14 cellular contexts compared by ENCODE assay signal in genomic region chr6:19159087-19159486, GRCh38.
DNase-seq lines count a peak whose midpoint lies in the region; ATAC-seq and TF ChIP-seq lines count a peak whose summit lies in the region.
"Had no signal": no experiment of that assay in that cellular context is flagged by ENCODE, and none has a peak within 500 bp of the region (broad histone marks: within the 10 kb centered on the region; RNA-seq: fewer than 3 reads in every experiment).

No MANE protein-coding gene starts in this region.

- ATAC-seq in HG02571 (IDR thresholded peaks at IDR 0.05; ENCODE audit: unreplicated experiment), result no peak

- DNase-seq in EH (ENCODE audit: low read depth), result peak; percentile 72
- DNase-seq in astrocyte of the hippocampus (ENCODE audit: low read depth, low spot score), result peak; percentile 54
- DNase-seq in fibroblast of villous mesenchyme (ENCODE audit: low read depth), result peak; percentile 41
- peak; percentile 38 for DNase-seq in retinal pigment epithelial cell (ENCODE audit: low read depth)
- DNase-seq in ACHN, result no peak
- DNase-seq in SIG-M5 treated with dmso at 0.1 percent for 504 hours (lab: John Stamatoyannopoulos, UW; ENCODE audit: unreplicated experiment), result no peak
- DNase-seq: CD8-positive, alpha-beta memory T cell; DMS 273 treated with DMSO at 0.1 percent for 48 hours; NCI-H1436 treated with DMSO at 0.1 percent for 48 hours; NCI-H2081; SIG-M5 had no signal

- in situ Hi-C loops in ACHN (cut with HindIII; ENCODE audit: low pct_ligation_motif_present, low pct_unique_long_range_greater_than_20kb, low sequenced_read_pairs), result no loop called here

- H3K4me3 ChIP-seq in fibroblast of villous mesenchyme (ENCODE audit: low read depth, low read length) (no peak overlapping the region), retinal pigment epithelial cell (ENCODE audit: low read length) (no peak overlapping the region)
- H3K4me3 ChIP-seq: BLaER1, HAP-1 had no signal

- no peak for TF ChIP-seq CTCF in fibroblast of villous mesenchyme (IDR thresholded peaks at IDR 0.05; ENCODE audit: insufficient read depth, low read depth, low read length)
- no peak for TF ChIP-seq CTCF in retinal pigment epithelial cell (conservative IDR thresholded peaks at IDR 0.05; ENCODE audit: low read depth, low read length)

Comparison
In these comparisons a context has a peak if more than half of its experiments do, and no peak if none do; other contexts are left out.
1. DNase-seq: peak in EH (single experiment), astrocyte of the hippocampus (single experiment), fibroblast of villous mesenchyme (single experiment) and retinal pigment epithelial cell (single experiment); none in ACHN (single experiment) and SIG-M5 treated with dmso at 0.1 percent for 504 hours (single experiment).